ENCODE assay signal across 8 cellular contexts in the genomic region with DNA sequence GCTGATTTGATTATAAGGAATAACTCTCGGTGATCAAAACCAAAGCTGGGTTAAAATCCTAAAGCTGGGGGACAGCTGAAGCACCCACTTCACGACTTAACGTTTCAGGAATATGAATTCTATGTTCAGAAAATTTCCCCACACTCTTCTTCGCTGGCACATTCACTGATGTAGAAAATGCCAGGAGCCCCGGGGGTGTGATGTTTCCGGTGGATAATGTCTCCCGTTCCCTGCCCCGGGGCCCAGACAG.
A peak's percentile ranks its signal among the peaks of the same experiment; 100 is the strongest.
DNase-seq lines count a peak whose midpoint lies in the region; ATAC-seq and TF ChIP-seq lines count a peak whose summit lies in the region.

No MANE protein-coding gene starts in this region.

- peaks cover 56% of the 10 kb centered on the region for H3K4me1 Mint-ChIP-seq in mesothelial cell of epicardium

- no peak for TF ChIP-seq CTCF in mesothelial cell of epicardium (IDR thresholded peaks at IDR 0.05; ENCODE audit: unreplicated experiment)

- intact Hi-C loops in Right ventricle myocardium inferior (cut with DNase I) = loop anchor here (2.0 to 10.0 kb wide), 3 partner anchors 191 to 377 kb away; a partner anchor contains a TSS
- intact Hi-C loops in cardiac septum (cut with DNase I) = loop anchor here (1.0 to 10.0 kb wide), 3 partner anchors 190 to 455 kb away; no protein-coding TSS in a partner anchor
- intact Hi-C loops in aorta (cut with DNase I) = no loop called here

- H3K36me3 ChIP-seq in aorta (ENCODE audit: control insufficient read depth in 1 of 2, insufficient read depth in 2 of 2, low read length in 1 of 2) = no peaks in the 10 kb centered on the region

- peak overlapping the region; percentile 81 for H3K4me3 Mint-ChIP-seq in mesothelial cell of epicardium

- H3K27ac Mint-ChIP-seq in mesothelial cell of epicardium = peak overlapping the region; percentile 81

- H3K4me1 ChIP-seq in aorta (ENCODE audit: control insufficient read depth in 1 of 2, insufficient read depth in 2 of 2, low read length in 2 of 2) = peaks cover 0 to 2% of the 10 kb centered on the region in 2 donors

- H3K4me3 ChIP-seq in aorta (ENCODE audit: low read length in 2 of 2) = peak overlapping the region; percentile 73 to 95

- H3K36me3 Mint-ChIP-seq in mesothelial cell of epicardium = no peaks in the 10 kb centered on the region

- 26 to 33% methylated on average over 8 of the region's 8 CpGs for WGBS in aorta, 2 donors

- ATAC-seq in Right ventricle myocardium inferior (peak; percentile 35), aorta (ENCODE audit: low FRiP score) (no peak), HG02588 (IDR thresholded peaks at IDR 0.05; ENCODE audit: unreplicated experiment) (no peak)

- H3K9me3 ChIP-seq in aorta (ENCODE audit: control insufficient read depth, low read length) = no peaks in the 10 kb centered on the region

- no peaks in the 10 kb centered on the region for H3K27me3 ChIP-seq in aorta (ENCODE audit: control insufficient read depth in 1 of 2, insufficient read depth in 2 of 2, low read length in 1 of 2)

- H3K9me3 Mint-ChIP-seq in mesothelial cell of epicardium = no peaks in the 10 kb centered on the region

- H3K27me3 Mint-ChIP-seq in mesothelial cell of epicardium (ENCODE audit: low read depth) = no peaks in the 10 kb centered on the region

- peak; percentile 70 for DNase-seq in Right ventricle myocardium inferior (ENCODE audit: missing footprints)
- no peak for DNase-seq in cardiac septum (ENCODE audit: low spot score)
- DNase-seq in mesothelial cell of epicardium (ENCODE audit: low spot score in 2 of 2, unreplicated experiment in 2 of 2) = no peak
- peak in 1 of 2 donors; percentile 49 for DNase-seq in aorta
- DNase-seq in AML-193 (lab: John Stamatoyannopoulos, UW) = no peak
- DNase-seq in stimulated activated CD4-positive, alpha-beta T cell treated with anti-CD3 and anti-CD28 coated beads, Interleukin-4, amount 100 ng/mL, for 1 hour = no peak

- H3K27ac ChIP-seq in cingulate gyrus (ENCODE audit: low read depth, low read length) (peak overlapping the region; percentile 49), aorta (ENCODE audit: low read depth in 1 of 2, low read length in 2 of 2) (no peak overlapping the region)

Comparison
In these comparisons a context has a peak if more than half of its experiments do, and no peak if none do; other contexts are left out.
1. intact Hi-C loops: an anchor here in Right ventricle myocardium inferior (2.0 to 10.0 kb wide) and cardiac septum (1.0 to 10.0 kb wide); none called in aorta.